ENCODE assay signal across 14 cellular contexts in genomic region chr19:39252458-39252857, GRCh38. TPM values are rescaled to one million over a fixed set of nuclear protein-coding genes. Genes with fewer than 3 reads are reported as not detected.
"Had no signal": no experiment of that assay in that cellular context is flagged by ENCODE, and none has a peak within 500 bp of the region (broad histone marks: within the 10 kb centered on the region; RNA-seq: fewer than 3 reads in every experiment).

No MANE protein-coding gene starts in this region.

- DNase-seq: activated B cell treated with CpG ODN at 0.5 μM for 24 hours; activated CD4-positive, alpha-beta T cell treated with anti-CD3 and anti-CD28 coated beads, Interleukin-2, amount 50 U/mL, for 1 hour; activated naive CD4-positive, alpha-beta T cell treated with anti-CD3 and anti-CD28 coated beads, Interleukin-2, amount 10 ng/mL, durations not matched to agents 7 days and 5 days; effector CD8-positive, alpha-beta T cell; kidney; left ventricle myocardium inferior; ovary; sigmoid colon; stimulated activated CD4-positive, alpha-beta T cell treated with anti-CD3 and anti-CD28 coated beads, Interleukin-2, amount 100 ng/mL, for 48 hours; stimulated activated naive CD4-positive, alpha-beta T cell treated with Interleukin-2 at 50 U/mL for 16 hours; T-helper 9 cell; trophoblast cell had no signal

- FAIRE-seq: kidney had no signal

RNA-seq across cellular contexts. Expression of gene IFNL4, which starts 3.8 kb away (rescaled TPM):
- polyA plus RNA-seq: adipose tissue, hepatocyte, ovary, sigmoid colon had no signal

RNA-seq across cellular contexts. Expression of gene IFNL3, which starts 7.7 kb away (rescaled TPM):
- polyA plus RNA-seq: adipose tissue, hepatocyte, ovary had no signal

RNA-seq across cellular contexts. Expression of gene IFNL2, which starts 15.7 kb away (rescaled TPM):
- polyA plus RNA-seq: adipose tissue, hepatocyte, ovary, sigmoid colon had no signal

RNA-seq across cellular contexts. Expression of gene IFNL1, which starts 43.7 kb away (rescaled TPM):
- polyA plus RNA-seq: adipose tissue, hepatocyte, ovary had no signal

RNA-seq across cellular contexts. Expression of gene SYCN, which starts 48.4 kb away (rescaled TPM):
- polyA plus RNA-seq: ovary, sigmoid colon had no signal
